22 cellular contexts compared by ENCODE assay signal in the genomic region with DNA sequence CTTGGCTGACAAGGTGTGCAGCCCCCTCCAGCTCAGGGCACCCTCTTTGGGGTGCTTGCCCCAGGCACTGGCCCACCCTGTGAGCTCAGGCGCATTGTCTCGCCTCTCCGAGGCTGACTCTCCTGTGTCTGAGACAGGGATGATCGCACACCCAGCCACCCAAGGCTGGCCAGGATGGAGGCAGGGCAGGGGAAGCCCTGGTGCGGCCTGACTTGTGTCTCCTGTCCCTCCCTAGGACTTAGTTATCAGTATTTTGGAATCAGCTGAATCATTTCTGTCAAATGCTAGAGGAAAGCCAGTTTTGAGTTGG. TPM values are rescaled to one million over a fixed set of nuclear protein-coding genes. Genes with fewer than 3 reads are reported as not detected.
A peak's percentile ranks its signal among the peaks of the same experiment; 100 is the strongest.
DNase-seq lines count a peak whose midpoint lies in the region; ATAC-seq and TF ChIP-seq lines count a peak whose summit lies in the region.
"Had no signal": no experiment of that assay in that cellular context is flagged by ENCODE, and none has a peak within 500 bp of the region (broad histone marks: within the 10 kb centered on the region; RNA-seq: fewer than 3 reads in every experiment).

No MANE protein-coding gene starts in this region.

- TF ChIP-seq CTCF in glutamatergic neuron (IDR thresholded peaks at IDR 0.05; ENCODE audit: partially characterized antibody, unreplicated experiment) = no peak

- peak overlapping the region; percentile 52 for H3K9ac ChIP-seq in NT2/D1 (ENCODE audit: insufficient read length, low read depth)

- peaks cover 33% of the 10 kb centered on the region for H3K4me1 ChIP-seq in NT2/D1 (ENCODE audit: insufficient read depth, insufficient read length)
- H3K4me1 ChIP-seq: right lobe of liver had no signal

- H3K27ac Mint-ChIP-seq in glutamatergic neuron (ENCODE audit: unreplicated experiment) = peak overlapping the region; percentile 53
- H3K27ac Mint-ChIP-seq: activated naive CD4-positive, alpha-beta T cell treated with anti-CD3 and anti-CD28 coated beads, Interleukin-2, amount 10 ng/mL, durations not matched to agents 7 days and 5 days; activated T-helper 1 cell treated with anti-CD3 and anti-CD28 coated beads, Interleukin-12 subunit alpha, Interleukin-12 subunit beta, Interleukin-2, Interleukin-4 antibody, amounts not matched to agents 30 ng/mL and 10 ng/mL and 1 ng/mL, durations not matched to agents 14 hours and 24 hours and 36 hours; type B pancreatic cell had no signal

- H3K36me3 Mint-ChIP-seq in glutamatergic neuron (ENCODE audit: unreplicated experiment) = peaks cover 1% of the 10 kb centered on the region
- H3K36me3 Mint-ChIP-seq: activated naive CD4-positive, alpha-beta T cell treated with anti-CD3 and anti-CD28 coated beads, Interleukin-2, amount 10 ng/mL, durations not matched to agents 7 days and 5 days; type B pancreatic cell had no signal

- H3K4me3 ChIP-seq in NT2/D1 (ENCODE audit: insufficient read length, low read depth) = no peak overlapping the region
- H3K4me3 ChIP-seq: lung, right lobe of liver had no signal

- DNase-seq in left ventricle myocardium superior = peak; percentile 20
- DNase-seq in cardiac septum (ENCODE audit: low spot score) = no peak
- no peak for DNase-seq in NT2/D1 (ENCODE audit: low read depth, low spot score)
- DNase-seq in glutamatergic neuron = no peak
- DNase-seq in activated CD4-positive, alpha-beta T cell treated with anti-CD3 and anti-CD28 coated beads, Interleukin-2, amount 50 U/mL, for 48 hours = no peak
- DNase-seq in NCI-H2081 (lab: John Stamatoyannopoulos, UW) = no peak
- DNase-seq: activated CD4-positive, CD25-positive, alpha-beta regulatory T cell; activated naive CD4-positive, alpha-beta T cell treated with anti-CD3 and anti-CD28 coated beads, Interleukin-2, amount 10 ng/mL, durations not matched to agents 7 days and 5 days; amniotic stem cell; effector CD8-positive, alpha-beta T cell; Kasumi-1; MV-4-11; NCI-H446; NCI-H82; right lobe of liver; stimulated activated CD4-positive, alpha-beta T cell treated with anti-CD3 and anti-CD28 coated beads, Interleukin-2, amount 100 ng/mL, for 48 hours; T1000 had no signal

- ATAC-seq in left ventricle myocardium superior (no peak), GM21723 (IDR thresholded peaks at IDR 0.05; ENCODE audit: unreplicated experiment) (no peak)

- peaks cover 16% of the 10 kb centered on the region for H3K9me3 Mint-ChIP-seq in glutamatergic neuron (ENCODE audit: unreplicated experiment)
- H3K9me3 Mint-ChIP-seq: activated naive CD4-positive, alpha-beta T cell treated with anti-CD3 and anti-CD28 coated beads, Interleukin-2, amount 10 ng/mL, durations not matched to agents 7 days and 5 days; activated T-helper 1 cell treated with anti-CD3 and anti-CD28 coated beads, Interleukin-12 subunit alpha, Interleukin-12 subunit beta, Interleukin-2, Interleukin-4 antibody, amounts not matched to agents 30 ng/mL and 10 ng/mL and 1 ng/mL, durations not matched to agents 14 hours and 24 hours and 36 hours; type B pancreatic cell had no signal

- H3K4me1 Mint-ChIP-seq in glutamatergic neuron (ENCODE audit: low read depth, unreplicated experiment) = peaks cover 39% of the 10 kb centered on the region
- H3K4me1 Mint-ChIP-seq: activated naive CD4-positive, alpha-beta T cell treated with anti-CD3 and anti-CD28 coated beads, Interleukin-2, amount 10 ng/mL, durations not matched to agents 7 days and 5 days had no signal

- peak overlapping the region; percentile 63 for H3K4me3 Mint-ChIP-seq in glutamatergic neuron (ENCODE audit: unreplicated experiment)
- H3K4me3 Mint-ChIP-seq: activated naive CD4-positive, alpha-beta T cell treated with anti-CD3 and anti-CD28 coated beads, Interleukin-2, amount 10 ng/mL, durations not matched to agents 7 days and 5 days; activated T-helper 1 cell treated with anti-CD3 and anti-CD28 coated beads, Interleukin-12 subunit alpha, Interleukin-12 subunit beta, Interleukin-2, Interleukin-4 antibody, amounts not matched to agents 30 ng/mL and 10 ng/mL and 1 ng/mL, durations not matched to agents 14 hours and 24 hours and 36 hours; type B pancreatic cell had no signal

- H3K27me3 ChIP-seq in NT2/D1 (ENCODE audit: insufficient read depth, insufficient read length) = peaks cover 4% of the 10 kb centered on the region
- H3K27me3 ChIP-seq: right lobe of liver had no signal

- no peaks in the 10 kb centered on the region for H3K36me3 ChIP-seq in NT2/D1 (ENCODE audit: insufficient read depth, insufficient read length, low read length)
- H3K36me3 ChIP-seq: right lobe of liver had no signal

- no peaks in the 10 kb centered on the region for H3K9me3 ChIP-seq in NT2/D1 (ENCODE audit: insufficient read depth, low read length)
- H3K9me3 ChIP-seq: right lobe of liver had no signal

- peaks cover 27% of the 10 kb centered on the region for H3K27me3 Mint-ChIP-seq in glutamatergic neuron (ENCODE audit: unreplicated experiment)

- intact Hi-C loops in left ventricle myocardium superior (cut with micrococcal nuclease) = no loop called here
- intact Hi-C loops in cardiac septum (cut with DNase I) = no loop called here

RNA-seq across cellular contexts. Expression of a gene that starts 2.5 kb away (rescaled TPM):
- total RNA-seq in left ventricle myocardium superior (not detected), cardiac septum (not detected), glutamatergic neuron (ENCODE audit: unreplicated experiment) (1.8 TPM)
- total RNA-seq: activated T-helper 1 cell treated with anti-CD3 and anti-CD28 coated beads, Interleukin-12 subunit alpha, Interleukin-12 subunit beta, Interleukin-2, Interleukin-4 antibody, amounts not matched to agents 30 ng/mL and 10 ng/mL and 1 ng/mL, durations not matched to agents 14 hours and 24 hours and 36 hours; subcutaneous adipose tissue had no signal

RNA-seq across cellular contexts. Expression of a gene that starts 24.4 kb away (rescaled TPM):
- total RNA-seq in left ventricle myocardium superior (not detected), cardiac septum (not detected), glutamatergic neuron (ENCODE audit: unreplicated experiment) (0.51 TPM)
- total RNA-seq: activated T-helper 1 cell treated with anti-CD3 and anti-CD28 coated beads, Interleukin-12 subunit alpha, Interleukin-12 subunit beta, Interleukin-2, Interleukin-4 antibody, amounts not matched to agents 30 ng/mL and 10 ng/mL and 1 ng/mL, durations not matched to agents 14 hours and 24 hours and 36 hours; subcutaneous adipose tissue had no signal
